Comparison of ENCODE assay signal across 1 cellular context in the genomic region with DNA sequence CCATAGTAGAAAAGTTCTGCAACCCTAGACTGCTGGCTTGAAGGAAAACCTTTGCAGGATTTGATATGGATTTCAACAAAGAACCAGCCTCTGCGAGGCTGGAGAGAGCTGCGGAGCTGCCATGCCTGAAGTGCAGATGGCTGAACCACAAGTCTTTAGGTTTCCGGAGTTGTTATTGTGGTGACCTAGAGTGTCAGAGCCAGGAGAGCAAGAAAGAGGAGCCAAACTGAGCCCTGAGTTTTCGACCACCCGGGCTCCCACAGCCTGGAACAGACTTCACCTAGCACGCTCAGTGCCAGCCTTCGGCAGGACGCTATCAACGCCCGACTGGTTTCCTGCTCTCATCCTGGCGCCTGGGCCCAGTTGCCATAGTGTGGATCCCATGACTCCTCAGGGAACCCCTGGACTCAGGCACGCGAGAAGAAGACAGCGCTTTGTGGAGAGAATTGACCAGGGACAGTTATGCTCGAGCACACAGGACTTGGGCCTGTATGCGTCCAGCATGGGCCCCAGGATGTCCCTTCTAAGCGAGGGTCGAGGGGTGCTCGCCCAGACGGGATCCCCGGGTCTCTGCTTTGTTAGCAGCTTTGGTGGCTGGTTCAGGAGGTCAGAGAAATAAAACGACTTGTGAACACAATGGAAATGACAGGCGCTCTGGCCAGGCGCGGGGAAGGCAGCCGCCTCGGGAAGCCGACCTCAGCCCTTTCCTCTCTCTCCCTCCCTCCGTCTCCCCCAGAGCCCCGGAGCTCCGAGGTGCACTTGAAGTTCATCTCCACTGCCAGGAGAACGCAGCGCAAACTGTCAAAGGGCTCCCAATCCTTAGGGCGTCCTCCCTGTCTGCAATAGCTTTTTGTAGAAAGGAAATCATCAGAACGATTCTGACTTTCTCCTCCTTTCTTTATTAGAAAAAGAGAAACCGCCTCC.
TF ChIP-seq lines count a peak whose summit lies in the region.

No MANE protein-coding gene starts in this region.

TF ChIP-seq in H1, 55 proteins besides CTCF, POLR2A, EP300 and RAD21:
- TF ChIP-seq CTBP2 (IDR thresholded peaks at IDR 0.05; ENCODE audit: borderline replicate concordance, insufficient read depth, insufficient read length, low read length) (peak; percentile 46), SIN3A (conservative IDR thresholded peaks at IDR 0.05 in 1 of 2, IDR thresholded peaks at IDR 0.05 in 1 of 2; ENCODE audit: low read depth in 1 of 2, low read length in 2 of 2) (peak; percentile 17 to 31; a peak in 2 of 4 replicates), YY1 (IDR thresholded peaks at IDR 0.05; ENCODE audit: low read depth, low read length) (0 out of 2 replicates have a peak, but pooled peaks have one; percentile 55), ATF3 (IDR thresholded peaks at IDR 0.05; ENCODE audit: insufficient read depth, low read depth, low read length) (no peak), EZH2 (IDR thresholded peaks at IDR 0.05; ENCODE audit: low read depth, low read length, severe bottlenecking) (peak; percentile 38), ASH2L (IDR thresholded peaks at IDR 0.05; ENCODE audit: low read length) (no peak), GTF2F1 (IDR thresholded peaks at IDR 0.05; ENCODE audit: borderline replicate concordance, low read depth, low read length) (no peak), RNF2 (IDR thresholded peaks at IDR 0.05; ENCODE audit: borderline replicate concordance, low read depth, low read length, missing control alignments, poor library complexity, severe bottlenecking) (no peak), HDAC2 (IDR thresholded peaks at IDR 0.05; ENCODE audit: borderline replicate concordance in 1 of 2, low read depth in 2 of 2, low read length in 2 of 2) (0 out of 4 replicates have a peak, but pooled peaks of 1 of the 2 experiments have one; percentile 6), SAP30 (IDR thresholded peaks at IDR 0.05; ENCODE audit: insufficient read depth, insufficient replicate concordance, low read length) (peak; percentile 32), TEAD4 (IDR thresholded peaks at IDR 0.05; ENCODE audit: low read depth, low read length) (no peak), TAF1 (IDR thresholded peaks at IDR 0.05; ENCODE audit: low read depth, low read length) (no peak), SUZ12 (IDR thresholded peaks at IDR 0.05; ENCODE audit: low read length) (peak; percentile 2; the same call in 1 of the 2 replicates), CHD2 (IDR thresholded peaks at IDR 0.05; ENCODE audit: low read length) (no peak), GABPA (IDR thresholded peaks at IDR 0.05; ENCODE audit: borderline replicate concordance, insufficient read depth, low read length) (no peak), PHF8 (conservative IDR thresholded peaks at IDR 0.05; ENCODE audit: low read depth, low read length) (no peak), TBP (IDR thresholded peaks at IDR 0.05; ENCODE audit: low read depth, low read length) (0 out of 2 replicates have a peak, but pooled peaks have one; percentile 9), SIX5 (IDR thresholded peaks at IDR 0.05; ENCODE audit: low read depth, low read length) (no peak), CREB1 (IDR thresholded peaks at IDR 0.05) (no peak), CEBPB (IDR thresholded peaks at IDR 0.05; ENCODE audit: low read depth, low read length) (no peak)
- TF ChIP-seq, protein P1, sequence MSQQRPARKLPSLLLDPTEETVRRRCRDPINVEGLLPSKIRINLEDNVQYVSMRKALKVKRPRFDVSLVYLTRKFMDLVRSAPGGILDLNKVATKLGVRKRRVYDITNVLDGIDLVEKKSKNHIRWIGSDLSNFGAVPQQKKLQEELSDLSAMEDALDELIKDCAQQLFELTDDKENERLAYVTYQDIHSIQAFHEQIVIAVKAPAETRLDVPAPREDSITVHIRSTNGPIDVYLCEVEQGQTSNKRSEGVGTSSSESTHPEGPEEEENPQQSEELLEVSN (IDR thresholded peaks at IDR 0.05) = no peak
- TF ChIP-seq, protein P2, sequence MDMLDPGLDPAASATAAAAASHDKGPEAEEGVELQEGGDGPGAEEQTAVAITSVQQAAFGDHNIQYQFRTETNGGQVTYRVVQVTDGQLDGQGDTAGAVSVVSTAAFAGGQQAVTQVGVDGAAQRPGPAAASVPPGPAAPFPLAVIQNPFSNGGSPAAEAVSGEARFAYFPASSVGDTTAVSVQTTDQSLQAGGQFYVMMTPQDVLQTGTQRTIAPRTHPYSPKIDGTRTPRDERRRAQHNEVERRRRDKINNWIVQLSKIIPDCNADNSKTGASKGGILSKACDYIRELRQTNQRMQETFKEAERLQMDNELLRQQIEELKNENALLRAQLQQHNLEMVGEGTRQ (IDR thresholded peaks at IDR 0.05; ENCODE audit: low read length) = no peak
TF ChIP-seq in H1: peak in this region for 8.
